In the genomic region with DNA sequence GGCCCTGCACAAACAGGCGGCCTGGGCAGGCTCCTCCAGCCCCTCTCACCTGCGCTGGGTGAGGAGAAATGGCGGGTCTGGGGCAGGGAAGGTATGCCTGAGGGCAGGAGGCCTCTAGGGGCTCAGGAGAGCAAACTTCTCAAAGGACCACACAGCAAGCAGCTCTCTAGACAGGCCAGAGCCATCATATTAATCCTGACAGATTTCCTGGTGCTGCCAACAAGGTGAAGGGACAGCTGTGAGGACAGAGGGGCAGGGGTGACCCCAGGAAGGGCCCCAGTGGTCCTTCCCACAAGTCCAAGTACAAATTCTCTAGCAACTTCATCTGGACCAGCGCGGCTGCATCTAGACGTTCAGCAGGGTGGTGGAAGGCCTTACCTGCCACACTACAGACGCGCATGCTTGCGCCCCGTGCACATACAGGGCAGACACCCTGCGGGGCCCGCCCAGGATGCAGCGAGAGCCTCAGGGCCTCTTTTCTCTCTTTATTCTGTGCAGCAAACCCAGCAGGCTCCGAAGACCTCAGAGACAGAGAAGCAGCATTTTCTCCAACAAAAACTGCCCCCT, we compare ENCODE assay signal across 21 cellular contexts.
DNase-seq lines count a peak whose midpoint lies in the region; ATAC-seq and TF ChIP-seq lines count a peak whose summit lies in the region.
"Had no signal": no experiment of that assay in that cellular context is flagged by ENCODE, and none has a peak within 500 bp of the region (broad histone marks: within the 10 kb centered on the region; RNA-seq: fewer than 3 reads in every experiment).

No MANE protein-coding gene starts in this region.

- H3K36me3 ChIP-seq in heart left ventricle: peaks cover 0 to 50% (median 17%) of the 10 kb centered on the region in 9 donors
- peaks cover 23% of the 10 kb centered on the region for H3K36me3 ChIP-seq in left ventricle myocardium inferior
- H3K36me3 ChIP-seq in neural progenitor cell: no peaks in the 10 kb centered on the region
- H3K36me3 ChIP-seq in upper lobe of left lung: peaks cover 6 to 69% (median 44%) of the 10 kb centered on the region in 4 donors

- POLR2A ChIA-PET in activated CD4-positive, alpha-beta memory T cell treated with anti-CD3 and anti-CD28 coated beads, Interleukin-2, amount 10 ng/mL, durations not matched to agents 7 days and 5 days (lab: Charles Lee): no interaction called here

- no peak overlapping the region for H3K4me3 ChIP-seq in heart left ventricle
- H3K4me3 ChIP-seq in left ventricle myocardium inferior: no peak overlapping the region
- no peak overlapping the region for H3K4me3 ChIP-seq in neural progenitor cell
- H3K4me3 ChIP-seq in upper lobe of left lung: no peak overlapping the region
- H3K4me3 ChIP-seq: K562, suprapubic skin had no signal

- TF ChIP-seq POLR2A in heart left ventricle (IDR thresholded peaks at IDR 0.05) (no peak), upper lobe of left lung (IDR thresholded peaks at IDR 0.05) (no peak)

- intact Hi-C loops in heart left ventricle (cut with DNase I): loop anchor here in 4 of 10 donors (5.0 to 10.0 kb wide), 3 partner anchors 33 to 341 kb away; no protein-coding TSS in a partner anchor
- intact Hi-C loops in left ventricle myocardium inferior (cut with micrococcal nuclease): no loop called here

- 91 to 98% (median 96%) methylated on average over 12 to 14 of the region's 14 CpGs for WGBS in heart left ventricle, 4 donors
- 93 to 97% methylated on average over 8 to 14 of the region's 14 CpGs for WGBS in upper lobe of left lung, 2 donors

- TF ChIP-seq CTCF in heart left ventricle (IDR thresholded peaks at IDR 0.05): no peak
- TF ChIP-seq CTCF in left ventricle myocardium inferior (IDR thresholded peaks at IDR 0.05; ENCODE audit: borderline replicate concordance): no peak
- TF ChIP-seq CTCF in neural progenitor cell (IDR thresholded peaks at IDR 0.05): no peak
- TF ChIP-seq CTCF in upper lobe of left lung (IDR thresholded peaks at IDR 0.05): no peak

- no peaks in the 10 kb centered on the region for H3K36me3 Mint-ChIP-seq in activated CD4-positive, alpha-beta memory T cell treated with anti-CD3 and anti-CD28 coated beads, Interleukin-2, amount 10 ng/mL, durations not matched to agents 7 days and 5 days (ENCODE audit: low read depth)
- H3K36me3 Mint-ChIP-seq in neural progenitor cell: peaks cover 10% of the 10 kb centered on the region
- H3K36me3 Mint-ChIP-seq: CD4-positive, alpha-beta memory T cell; T-cell had no signal

- TF ChIP-seq EP300 in upper lobe of left lung (IDR thresholded peaks at IDR 0.05): no peak

- no peak overlapping the region for H3K4me3 Mint-ChIP-seq in activated CD4-positive, alpha-beta memory T cell treated with anti-CD3 and anti-CD28 coated beads, Interleukin-2, amount 10 ng/mL, durations not matched to agents 7 days and 5 days
- no peak overlapping the region for H3K4me3 Mint-ChIP-seq in neural progenitor cell
- H3K4me3 Mint-ChIP-seq: CD4-positive, alpha-beta memory T cell; T-cell had no signal

- H3K9me3 Mint-ChIP-seq in activated CD4-positive, alpha-beta memory T cell treated with anti-CD3 and anti-CD28 coated beads, Interleukin-2, amount 10 ng/mL, durations not matched to agents 7 days and 5 days: no peaks in the 10 kb centered on the region
- H3K9me3 Mint-ChIP-seq in neural progenitor cell: no peaks in the 10 kb centered on the region
- H3K9me3 Mint-ChIP-seq: CD4-positive, alpha-beta memory T cell; T-cell had no signal

- H3K9ac ChIP-seq in neural progenitor cell: no peak overlapping the region

- H3K27ac ChIP-seq in heart left ventricle: no peak overlapping the region
- H3K27ac ChIP-seq in left ventricle myocardium inferior (replicated peaks): no peak overlapping the region
- no peak overlapping the region for H3K27ac ChIP-seq in neural progenitor cell
- no peak overlapping the region for H3K27ac ChIP-seq in upper lobe of left lung
- H3K27ac ChIP-seq: epithelial cell of prostate, foreskin keratinocyte, suprapubic skin had no signal

- peaks cover 86% of the 10 kb centered on the region for H4K20me1 ChIP-seq in neural progenitor cell (ENCODE audit: low read depth)

- no peaks in the 10 kb centered on the region for H3K27me3 ChIP-seq in heart left ventricle
- no peaks in the 10 kb centered on the region for H3K27me3 ChIP-seq in left ventricle myocardium inferior (ENCODE audit: low read depth)
- H3K27me3 ChIP-seq in neural progenitor cell: no peaks in the 10 kb centered on the region
- no peaks in the 10 kb centered on the region for H3K27me3 ChIP-seq in upper lobe of left lung
- H3K27me3 ChIP-seq: foreskin keratinocyte, suprapubic skin had no signal

- H2AFZ ChIP-seq in neural progenitor cell (replicated peaks): no peak overlapping the region

- H3K4me1 ChIP-seq in heart left ventricle: peaks cover 0 to 91% (median 51%) of the 10 kb centered on the region in 12 donors
- peaks cover 84% of the 10 kb centered on the region for H3K4me1 ChIP-seq in left ventricle myocardium inferior
- peaks cover 29% of the 10 kb centered on the region for H3K4me1 ChIP-seq in neural progenitor cell
- H3K4me1 ChIP-seq in upper lobe of left lung: peaks cover 29 to 56% (median 36%) of the 10 kb centered on the region in 4 donors

- H3K9me3 ChIP-seq in heart left ventricle (no peaks in the 10 kb centered on the region), left ventricle myocardium inferior (replicated peaks) (no peaks in the 10 kb centered on the region), neural progenitor cell (ENCODE audit: low read depth) (no peaks in the 10 kb centered on the region), upper lobe of left lung (no peaks in the 10 kb centered on the region)
- H3K9me3 ChIP-seq: suprapubic skin had no signal

- H3K4me1 Mint-ChIP-seq in activated CD4-positive, alpha-beta memory T cell treated with anti-CD3 and anti-CD28 coated beads, Interleukin-2, amount 10 ng/mL, durations not matched to agents 7 days and 5 days: no peaks in the 10 kb centered on the region
- H3K4me1 Mint-ChIP-seq in neural progenitor cell: peaks cover 40% of the 10 kb centered on the region
- H3K4me1 Mint-ChIP-seq: CD4-positive, alpha-beta memory T cell; T-cell had no signal

- H3K27ac Mint-ChIP-seq in activated CD4-positive, alpha-beta memory T cell treated with anti-CD3 and anti-CD28 coated beads, Interleukin-2, amount 10 ng/mL, durations not matched to agents 7 days and 5 days: peak overlapping the region; percentile 21
- peak overlapping the region; percentile 60 for H3K27ac Mint-ChIP-seq in neural progenitor cell
- H3K27ac Mint-ChIP-seq: CD4-positive, alpha-beta memory T cell; T-cell had no signal

- H3K79me2 ChIP-seq in neural progenitor cell (ENCODE audit: low read depth): peaks cover 64% of the 10 kb centered on the region

- H3K4me2 ChIP-seq in neural progenitor cell: no peak overlapping the region

- H3K27me3 Mint-ChIP-seq in activated CD4-positive, alpha-beta memory T cell treated with anti-CD3 and anti-CD28 coated beads, Interleukin-2, amount 10 ng/mL, durations not matched to agents 7 days and 5 days: peaks cover 6% of the 10 kb centered on the region
- H3K27me3 Mint-ChIP-seq in neural progenitor cell (ENCODE audit: insufficient read depth, low read depth): no peaks in the 10 kb centered on the region

- ATAC-seq in heart left ventricle (no peak), upper lobe of left lung (ENCODE audit: low FRiP score in 2 of 2) (no peak)
- ATAC-seq: foreskin keratinocyte, K562, T-cell had no signal

- DNase-seq in heart left ventricle (peak in 3 of 5 donors; percentile 2 to 32 (median 9)), left ventricle myocardium inferior (no peak), neural progenitor cell (ENCODE audit: low spot score) (no peak), upper lobe of left lung (peak; percentile 11 to 49), NCI-H526 (lab: John Stamatoyannopoulos, UW) (no peak), CD1c-positive myeloid dendritic cell (ENCODE audit: extremely low spot score) (no peak)
- no peak for DNase-seq in activated CD4-positive, alpha-beta memory T cell treated with anti-CD3 and anti-CD28 coated beads, Interleukin-2, amount 10 ng/mL, durations not matched to agents 7 days and 5 days
- no peak for DNase-seq in stimulated activated CD4-positive, alpha-beta T cell treated with anti-CD3 and anti-CD28 coated beads, Interleukin-15, amount 100 ng/mL, for 24 hours
- DNase-seq: activated CD4-positive, alpha-beta T cell treated with anti-CD3 and anti-CD28 coated beads, Interleukin-2, amount 50 U/mL, for 4 hours; dermis blood vessel endothelial cell; DMS79; foreskin keratinocyte; hippocampal formation; NCI-H1048; NCI-H2081; NCI-H446 treated with DMSO at 0.1 percent for 48 hours had no signal

- peaks cover 10% of the 10 kb centered on the region for H3F3A ChIP-seq in neural progenitor cell (ENCODE audit: low read depth)

- CTCF ChIA-PET in activated CD4-positive, alpha-beta memory T cell treated with anti-CD3 and anti-CD28 coated beads, Interleukin-2, amount 10 ng/mL, durations not matched to agents 7 days and 5 days (lab: Charles Lee): no interaction called here

Comparison
In these comparisons a context has a peak if more than half of its experiments do, and no peak if none do; other contexts are left out.
1. DNase-seq: peak in heart left ventricle (3 of 5) and upper lobe of left lung (2 of 2); none in left ventricle myocardium inferior (single experiment), activated CD4-positive, alpha-beta memory T cell treated with anti-CD3 and anti-CD28 coated beads, Interleukin-2, amount 10 ng/mL, durations not matched to agents 7 days and 5 days (single experiment), neural progenitor cell (single experiment), NCI-H526 (0 of 2), stimulated activated CD4-positive, alpha-beta T cell treated with anti-CD3 and anti-CD28 coated beads, Interleukin-15, amount 100 ng/mL, for 24 hours (single experiment) and CD1c-positive myeloid dendritic cell (single experiment).